Comparison of ENCODE assay signal across 16 cellular contexts in the genomic region with DNA sequence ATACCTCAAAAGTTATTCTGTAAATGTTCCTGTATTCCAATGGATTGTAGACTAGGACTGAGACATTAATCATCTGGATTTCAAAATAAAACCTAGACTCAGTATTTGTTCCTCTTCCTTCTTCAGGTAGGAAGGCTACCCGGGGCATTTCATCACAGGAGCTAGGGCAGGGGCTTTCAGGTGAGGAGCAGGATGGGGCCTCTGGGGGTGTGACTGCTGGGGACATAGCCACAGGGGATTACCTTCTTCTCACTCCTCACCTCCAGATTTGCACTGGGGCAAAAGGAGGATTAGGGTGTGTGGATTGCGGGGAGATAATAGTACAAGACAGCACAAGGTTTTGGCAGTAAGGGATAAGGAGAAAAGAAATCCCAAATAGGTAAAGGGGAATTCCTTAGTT. TPM values are rescaled to one million over a fixed set of nuclear protein-coding genes. Genes with fewer than 3 reads are reported as not detected.
A peak's percentile ranks its signal among the peaks of the same experiment; 100 is the strongest.
DNase-seq lines count a peak whose midpoint lies in the region; ATAC-seq and TF ChIP-seq lines count a peak whose summit lies in the region.
"Had no signal": no experiment of that assay in that cellular context is flagged by ENCODE, and none has a peak within 500 bp of the region (broad histone marks: within the 10 kb centered on the region; RNA-seq: fewer than 3 reads in every experiment).

No MANE protein-coding gene starts in this region.

- no peak overlapping the region for H3K4me3 ChIP-seq in mesendoderm (ENCODE audit: low read length)

- no peak overlapping the region for H2BK5ac ChIP-seq in mesendoderm (ENCODE audit: low read length)

- H3K18ac ChIP-seq in mesendoderm (ENCODE audit: low read length) = no peak overlapping the region

- H3K4me3 Mint-ChIP-seq in activated CD4-positive, alpha-beta T cell treated with anti-CD3 and anti-CD28 coated beads for 36 hours = no peak overlapping the region
- no peak overlapping the region for H3K4me3 Mint-ChIP-seq in type B pancreatic cell
- H3K4me3 Mint-ChIP-seq: IgD-negative memory B cell had no signal

- no peaks in the 10 kb centered on the region for H3K79me2 ChIP-seq in mesendoderm (ENCODE audit: control insufficient read depth, insufficient read depth, low read length)

- H2BK120ac ChIP-seq in mesendoderm (ENCODE audit: low read depth, low read length) = no peak overlapping the region

- no peak overlapping the region for H3K56ac ChIP-seq in mesendoderm (ENCODE audit: low read length)

- no peaks in the 10 kb centered on the region for H3K4me1 Mint-ChIP-seq in activated CD4-positive, alpha-beta T cell treated with anti-CD3 and anti-CD28 coated beads for 36 hours
- no peaks in the 10 kb centered on the region for H3K4me1 Mint-ChIP-seq in type B pancreatic cell (ENCODE audit: unreplicated experiment)

- no CpG with 5 or more reads among the region's 2 CpGs for WGBS in mesendoderm (ENCODE audit: extremely low coverage, insufficient coverage, low lambda C conversion rate)

- H3K27ac ChIP-seq in VCaP (peak overlapping the region; percentile 59), mesendoderm (ENCODE audit: low read depth, low read length) (no peak overlapping the region)
- H3K27ac ChIP-seq: 22Rv1 had no signal

- H3K9me3 Mint-ChIP-seq in activated CD4-positive, alpha-beta T cell treated with anti-CD3 and anti-CD28 coated beads for 36 hours (ENCODE audit: low read depth) = no peaks in the 10 kb centered on the region
- H3K9me3 Mint-ChIP-seq in type B pancreatic cell = no peaks in the 10 kb centered on the region
- H3K9me3 Mint-ChIP-seq: IgD-negative memory B cell had no signal

- H2AK5ac ChIP-seq in mesendoderm (ENCODE audit: low read length) = no peak overlapping the region

- peaks cover 14% of the 10 kb centered on the region for H3K36me3 Mint-ChIP-seq in activated CD4-positive, alpha-beta T cell treated with anti-CD3 and anti-CD28 coated beads for 36 hours (ENCODE audit: low read depth)
- H3K36me3 Mint-ChIP-seq in type B pancreatic cell = peaks cover 50% of the 10 kb centered on the region

- TF ChIP-seq CTCF in VCaP (conservative IDR thresholded peaks at IDR 0.05) = no peak
- TF ChIP-seq CTCF in type B pancreatic cell (conservative IDR thresholded peaks at IDR 0.05) = no peak

- no peak overlapping the region for H3K4ac ChIP-seq in mesendoderm (ENCODE audit: low read depth, low read length)

- no peak overlapping the region for H3K4me2 ChIP-seq in mesendoderm (ENCODE audit: low read length)

- no peaks in the 10 kb centered on the region for H3K79me1 ChIP-seq in mesendoderm (ENCODE audit: low read length)

- no peak overlapping the region for H3K23ac ChIP-seq in mesendoderm (ENCODE audit: low read length)

- no peaks in the 10 kb centered on the region for H3K4me1 ChIP-seq in mesendoderm (ENCODE audit: control insufficient read depth, low read depth, low read length)

- H3K27me3 ChIP-seq in mesendoderm (ENCODE audit: insufficient read depth, low read length, poor library complexity) = no peaks in the 10 kb centered on the region

- ATAC-seq in activated CD4-positive, alpha-beta T cell treated with anti-CD3 and anti-CD28 coated beads for 36 hours = no peak
- ATAC-seq in HG03565 (IDR thresholded peaks at IDR 0.05; ENCODE audit: unreplicated experiment) (no peak), HG02623 (IDR thresholded peaks at IDR 0.05; ENCODE audit: unreplicated experiment) (no peak)

- intact Hi-C loops in activated CD4-positive, alpha-beta T cell treated with anti-CD3 and anti-CD28 coated beads for 36 hours (cut with DNase I, micrococcal nuclease) = no loop called here

- H3K9ac ChIP-seq in mesendoderm (ENCODE audit: low read length) = no peak overlapping the region

- no peak overlapping the region for H4K8ac ChIP-seq in mesendoderm (ENCODE audit: low read depth, low read length)

- H3K27ac Mint-ChIP-seq in activated CD4-positive, alpha-beta T cell treated with anti-CD3 and anti-CD28 coated beads for 36 hours = peak overlapping the region; percentile 3
- H3K27ac Mint-ChIP-seq in type B pancreatic cell = peak overlapping the region; percentile 75

- H4K5ac ChIP-seq in mesendoderm (ENCODE audit: low read length) = no peak overlapping the region

- H2BK15ac ChIP-seq in mesendoderm (replicated peaks; ENCODE audit: low read depth) = no peak overlapping the region

- CTCF ChIA-PET in activated CD4-positive, alpha-beta T cell treated with anti-CD3 and anti-CD28 coated beads for 36 hours (lab: Charles Lee) = no interaction called here

- POLR2A ChIA-PET in activated CD4-positive, alpha-beta T cell treated with anti-CD3 and anti-CD28 coated beads for 36 hours (lab: Charles Lee) = no interaction called here

- H3K36me3 ChIP-seq in mesendoderm (ENCODE audit: control insufficient read depth, insufficient read depth, low read length) = no peaks in the 10 kb centered on the region

- no peaks in the 10 kb centered on the region for H3K27me3 Mint-ChIP-seq in activated CD4-positive, alpha-beta T cell treated with anti-CD3 and anti-CD28 coated beads for 36 hours
- H3K27me3 Mint-ChIP-seq in type B pancreatic cell = no peaks in the 10 kb centered on the region
- H3K27me3 Mint-ChIP-seq: IgD-negative memory B cell had no signal

- no peak for DNase-seq in activated CD4-positive, alpha-beta T cell treated with anti-CD3 and anti-CD28 coated beads for 36 hours
- no peak for DNase-seq in activated CD4-positive, alpha-beta T cell treated with anti-CD3 and anti-CD28 coated beads, Interleukin-2, amount 50 U/mL, for 4 hours
- DNase-seq in mesendoderm = peak; percentile 21
- no peak for DNase-seq in type B pancreatic cell (ENCODE audit: extremely low spot score, unreplicated experiment)
- no peak for DNase-seq in AG08395 (ENCODE audit: low spot score)
- DNase-seq: C1 segment of cervical spinal cord, HCEC 1CT, NCI-H1436, NCI-H2029 treated with DMSO at 0.1 percent for 48 hours, NCI-H524, SIG-M5 had no signal

RNA-seq across cellular contexts. Expression of gene SRP19, which starts 37.9 kb away (rescaled TPM):
- 10 to 100 TPM; 47.6 to 49.4 TPM for total RNA-seq in activated CD4-positive, alpha-beta T cell treated with anti-CD3 and anti-CD28 coated beads for 36 hours
- polyA plus RNA-seq in mesendoderm (2013, experiment 1 of 2) = 152 TPM
- polyA plus RNA-seq in mesendoderm (2013, experiment 2 of 2) = 155 TPM
- 45.4 and 57.5 TPM in 2 replicates for total RNA-seq in type B pancreatic cell (ENCODE audit: low replicate concordance)
